In the genomic region with DNA sequence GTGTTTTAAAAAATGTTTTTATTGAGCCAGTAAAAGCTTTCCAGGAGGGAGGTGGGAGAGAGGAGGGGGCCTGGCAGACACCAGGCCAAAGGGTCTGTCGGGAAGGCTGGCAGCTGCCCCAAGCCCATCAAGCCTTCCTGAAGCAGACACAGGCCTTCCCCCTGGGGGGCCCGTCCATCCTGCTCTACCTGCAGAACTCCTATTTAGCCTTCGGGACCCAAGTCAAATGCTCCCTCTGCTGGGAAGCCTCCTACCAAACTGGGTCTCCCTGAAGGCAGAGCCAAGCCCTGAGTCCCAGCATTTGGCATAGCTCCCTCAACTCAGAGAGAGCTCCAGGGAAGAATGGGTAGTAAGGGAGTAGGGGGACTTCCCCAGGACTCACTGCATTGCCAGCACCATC, we compare ENCODE assay signal across 25 cellular contexts. TPM values are rescaled to one million over a fixed set of nuclear protein-coding genes. Genes with fewer than 3 reads are reported as not detected.
"Had no signal": no experiment of that assay in that cellular context is flagged by ENCODE, and none has a peak within 500 bp of the region (broad histone marks: within the 10 kb centered on the region; RNA-seq: fewer than 3 reads in every experiment).

No MANE protein-coding gene starts in this region.

- ATAC-seq: gastroesophageal sphincter, left cardiac atrium, lower lobe of right lung had no signal

- H3K27ac Mint-ChIP-seq: immature natural killer cell, naive B cell had no signal

- H3K36me3 Mint-ChIP-seq: immature natural killer cell had no signal

- H3K27ac ChIP-seq: colonic mucosa, epithelial cell of prostate, esophagus muscularis mucosa, gastroesophageal sphincter, left ventricle myocardium inferior, lower lobe of right lung, neutrophil, sigmoid colon, skin epidermis, stomach, thoracic aorta had no signal

- H3K9me3 Mint-ChIP-seq: immature natural killer cell, nephron had no signal

- H3K9me3 ChIP-seq: colonic mucosa, esophagus muscularis mucosa, gastroesophageal sphincter, left ventricle myocardium inferior, lower lobe of right lung, neutrophil, sigmoid colon, stomach, thoracic aorta had no signal

- H3K4me3 Mint-ChIP-seq: nephron had no signal

- DNase-seq: cerebellar nuclear complex; colonic mucosa; dermis blood vessel endothelial cell; effector CD4-positive, alpha-beta T cell; glutamatergic neuron; immature natural killer cell; left cardiac atrium; left ventricle myocardium inferior; lower lobe of right lung; mesenchymal stem cell; naive B cell; sigmoid colon; stimulated activated CD4-positive, alpha-beta T cell treated with anti-CD3 and anti-CD28 coated beads, Interleukin-12 subunit alpha, Interleukin-12 subunit beta, amount 100 ng/mL, for 4 hours; stimulated activated naive CD4-positive, alpha-beta T cell; stomach; substantia nigra; trophoblast cell had no signal

- H3K27me3 ChIP-seq: colonic mucosa, sigmoid colon had no signal

RNA-seq across cellular contexts. Expression of gene FLRT1, which starts 26.5 kb away (rescaled TPM):
- total RNA-seq: dermis blood vessel endothelial cell, lower lobe of right lung, pulmonary artery endothelial cell had no signal
- polyA plus RNA-seq: immature natural killer cell had no signal
